ENCODE assay signal across 17 cellular contexts in genomic region chr9:15246688-15247087, GRCh38.
DNase-seq lines count a peak whose midpoint lies in the region; ATAC-seq and TF ChIP-seq lines count a peak whose summit lies in the region.
"Had no signal": no experiment of that assay in that cellular context is flagged by ENCODE, and none has a peak within 500 bp of the region (broad histone marks: within the 10 kb centered on the region; RNA-seq: fewer than 3 reads in every experiment).

No MANE protein-coding gene starts in this region.

- H3K4me1 Mint-ChIP-seq in activated T-cell treated with anti-CD3 and anti-CD28 coated beads, Interleukin-2, amount 50 U/mL, for 4 hours (ENCODE audit: low read depth): peaks cover 63% of the 10 kb centered on the region

- intact Hi-C loops in tibial artery (cut with DNase I; ENCODE audit: low total_unique reads): no loop called here

- ATAC-seq in RWPE2 (ENCODE audit: low read depth) (peak; percentile 86), HG02970 (IDR thresholded peaks at IDR 0.05; ENCODE audit: low FRiP score, unreplicated experiment) (no peak)
- no peak for ATAC-seq in activated T-cell treated with anti-CD3 and anti-CD28 coated beads, Interleukin-2, amount 50 U/mL, for 4 hours
- ATAC-seq: T-helper 17 cell had no signal

- H3K9me3 ChIP-seq in RWPE2 (ENCODE audit: severe bottlenecking): no peaks in the 10 kb centered on the region
- H3K9me3 ChIP-seq in tibial artery: no peaks in the 10 kb centered on the region

- no peak overlapping the region for H3K4me3 Mint-ChIP-seq in activated T-cell treated with anti-CD3 and anti-CD28 coated beads, Interleukin-2, amount 50 U/mL, for 4 hours
- H3K4me3 Mint-ChIP-seq: activated T-cell treated with anti-CD3 and anti-CD28 coated beads, Interleukin-2, amount 50 U/mL, for 72 hours; T-helper 17 cell had no signal

- no peaks in the 10 kb centered on the region for H3K27me3 Mint-ChIP-seq in activated T-cell treated with anti-CD3 and anti-CD28 coated beads, Interleukin-2, amount 50 U/mL, for 4 hours (ENCODE audit: low read depth)
- H3K27me3 Mint-ChIP-seq: T-helper 17 cell had no signal

- DNase-seq in stimulated activated CD4-positive, alpha-beta T cell treated with anti-CD3 and anti-CD28 coated beads, Interleukin-4, amount 100 ng/mL, for 24 hours: peak; percentile 8
- no peak for DNase-seq in stimulated activated CD4-positive, alpha-beta T cell treated with anti-CD3 and anti-CD28 coated beads, Interleukin-4, amount 100 ng/mL, for 4 hours
- DNase-seq in RWPE2 (ENCODE audit: low spot score) (no peak), epithelial cell of proximal tubule (ENCODE audit: low read depth) (peak; percentile 36), tibial artery (no peak), AML-193 (lab: John Stamatoyannopoulos, UW) (no peak)
- no peak for DNase-seq in activated T-cell treated with anti-CD3 and anti-CD28 coated beads, Interleukin-2, amount 50 U/mL, for 4 hours
- DNase-seq: activated T-cell treated with anti-CD3 and anti-CD28 coated beads, Interleukin-2, amount 50 U/mL, for 72 hours; glutamatergic neuron; H7; midbrain; NCI-H1694 treated with DMSO at 0.1 percent for 48 hours; NCI-H526; RPMI8226; stimulated activated CD4-positive, alpha-beta T cell treated with anti-CD3 and anti-CD28 coated beads, Interleukin-12 subunit alpha, Interleukin-12 subunit beta, amount 100 ng/mL, for 4 hours; T-helper 17 cell had no signal

- H3K4me3 ChIP-seq in RWPE2 (ENCODE audit: severe bottlenecking) (no peak overlapping the region), epithelial cell of proximal tubule (ENCODE audit: low read depth, low read length) (no peak overlapping the region), tibial artery (no peak overlapping the region)

- H3K27ac ChIP-seq in RWPE2 (ENCODE audit: poor library complexity, severe bottlenecking) (peak overlapping the region; percentile 24), tibial artery (peak overlapping the region; percentile 24 to 79)

- peaks cover 17% of the 10 kb centered on the region for H3K36me3 Mint-ChIP-seq in activated T-cell treated with anti-CD3 and anti-CD28 coated beads, Interleukin-2, amount 50 U/mL, for 4 hours (ENCODE audit: insufficient read depth)

- no peak for TF ChIP-seq CTCF in RWPE2 (IDR thresholded peaks at IDR 0.05; ENCODE audit: poor library complexity, severe bottlenecking)
- TF ChIP-seq CTCF in epithelial cell of proximal tubule (conservative IDR thresholded peaks at IDR 0.05; ENCODE audit: low read depth, low read length): no peak
- no peak for TF ChIP-seq CTCF in tibial artery (IDR thresholded peaks at IDR 0.05)

- peaks cover 9% of the 10 kb centered on the region for H3K4me1 ChIP-seq in RWPE2 (ENCODE audit: insufficient read depth, poor library complexity, severe bottlenecking)
- peaks cover 0 to 86% (median 44%) of the 10 kb centered on the region in 4 donors for H3K4me1 ChIP-seq in tibial artery

- no peaks in the 10 kb centered on the region for H3K9me3 Mint-ChIP-seq in activated T-cell treated with anti-CD3 and anti-CD28 coated beads, Interleukin-2, amount 50 U/mL, for 4 hours

- no peaks in the 10 kb centered on the region for H3K27me3 ChIP-seq in RWPE2 (ENCODE audit: insufficient read depth, poor library complexity, severe bottlenecking)
- H3K27me3 ChIP-seq in tibial artery: no peaks in the 10 kb centered on the region

- H3K36me3 ChIP-seq in RWPE2 (ENCODE audit: low read depth) (no peaks in the 10 kb centered on the region), tibial artery (no peaks in the 10 kb centered on the region)

Comparison
In these comparisons a context has a peak if more than half of its experiments do, and no peak if none do; other contexts are left out.
1. DNase-seq: peak in stimulated activated CD4-positive, alpha-beta T cell treated with anti-CD3 and anti-CD28 coated beads, Interleukin-4, amount 100 ng/mL, for 24 hours (single experiment) and epithelial cell of proximal tubule (single experiment); none in stimulated activated CD4-positive, alpha-beta T cell treated with anti-CD3 and anti-CD28 coated beads, Interleukin-4, amount 100 ng/mL, for 4 hours (0 of 2), RWPE2 (single experiment), tibial artery (0 of 2), AML-193 (0 of 2) and activated T-cell treated with anti-CD3 and anti-CD28 coated beads, Interleukin-2, amount 50 U/mL, for 4 hours (single experiment).